13 cellular contexts compared by ENCODE assay signal in the genomic region with DNA sequence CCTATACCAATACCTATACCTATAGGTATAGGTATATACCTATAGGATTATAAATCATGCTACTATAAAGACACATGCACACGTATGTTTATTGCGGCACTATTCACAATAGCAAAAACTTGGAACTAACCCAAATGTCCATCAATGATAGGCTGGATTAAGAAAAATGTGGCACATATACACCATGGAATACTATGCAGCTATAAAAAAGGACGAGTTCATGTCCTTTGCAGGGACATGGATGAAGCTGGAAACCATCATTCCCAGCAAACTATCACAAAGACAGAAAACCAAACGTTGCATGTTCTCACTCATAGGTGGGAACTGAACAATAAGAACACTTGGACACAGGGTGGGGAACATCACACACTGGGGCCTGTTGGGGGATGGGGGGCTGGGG. TPM values are rescaled to one million over a fixed set of nuclear protein-coding genes. Genes with fewer than 3 reads are reported as not detected.
"Had no signal": no experiment of that assay in that cellular context is flagged by ENCODE, and none has a peak within 500 bp of the region (broad histone marks: within the 10 kb centered on the region; RNA-seq: fewer than 3 reads in every experiment).

No MANE protein-coding gene starts in this region.

RNA-seq across cellular contexts. Expression of a gene that starts 32.7 kb away (rescaled TPM):
- total RNA-seq: activated B cell treated with CpG ODN at 0.5 μM for 24 hours; activated CD4-positive, alpha-beta memory T cell treated with anti-CD3 and anti-CD28 coated beads for 36 hours; activated CD4-positive, alpha-beta memory T cell treated with anti-CD3 and anti-CD28 coated beads, Interleukin-2, amount 10 ng/mL, durations not matched to agents 7 days and 5 days; activated CD4-positive, alpha-beta T cell treated with anti-CD3 and anti-CD28 coated beads for 36 hours; activated CD4-positive, alpha-beta T cell treated with anti-CD3 and anti-CD28 coated beads, Interleukin-2, amount 10 ng/mL, durations not matched to agents 24 days and 14 days; activated CD4-positive, alpha-beta T cell treated with anti-CD3 and anti-CD28 coated beads, Interleukin-2, amount 10 ng/mL, durations not matched to agents 7 days and 5 days; activated CD8-positive, alpha-beta memory T cell treated with anti-CD3 and anti-CD28 coated beads for 36 hours; activated CD8-positive, alpha-beta memory T cell treated with anti-CD3 and anti-CD28 coated beads, Interleukin-2, amount 10 ng/mL, durations not matched to agents 7 days and 5 days; activated CD8-positive, alpha-beta T cell treated with anti-CD3 and anti-CD28 coated beads for 36 hours; activated CD8-positive, alpha-beta T cell treated with anti-CD3 and anti-CD28 coated beads, Interleukin-2, amount 10 ng/mL, durations not matched to agents 7 days and 5 days; T-helper 1 cell treated with Interleukin-12 subunit alpha and Interleukin-12 subunit beta and Interleukin-4 antibody, amounts not matched to agents 30 ng/mL and 1 ng/mL, for 36 hours; T-helper 17 cell; T-helper 2 cell treated with Interferon-gamma antibody and Interleukin-4, amounts not matched to agents 100 ng/mL and 5 ng/mL, for 36 hours had no signal
